12 cellular contexts compared by ENCODE assay signal in the genomic region with DNA sequence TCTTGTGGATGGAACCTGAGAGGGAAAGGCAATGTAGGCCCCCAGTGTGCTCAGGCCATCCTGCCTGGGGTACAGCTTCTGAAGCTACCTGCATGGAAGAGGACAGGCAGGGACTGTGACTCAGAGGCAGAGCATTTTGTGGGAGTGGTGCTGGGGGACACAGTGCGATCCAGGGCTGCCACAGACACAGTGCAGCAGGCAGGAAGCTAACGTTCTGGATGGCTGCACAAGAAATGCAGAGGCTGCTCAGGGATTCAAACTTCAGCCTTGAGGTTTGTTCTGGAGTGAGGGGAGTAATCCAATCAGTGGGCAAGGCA.
DNase-seq lines count a peak whose midpoint lies in the region; ATAC-seq, FAIRE-seq and TF ChIP-seq lines count a peak whose summit lies in the region.
"Had no signal": no experiment of that assay in that cellular context is flagged by ENCODE, and none has a peak within 500 bp of the region (broad histone marks: within the 10 kb centered on the region; RNA-seq: fewer than 3 reads in every experiment).

No MANE protein-coding gene starts in this region.

- H3K4me1 ChIP-seq in H9 (ENCODE audit: insufficient read depth, low read length) = no peaks in the 10 kb centered on the region
- peaks cover 21% of the 10 kb centered on the region for H3K4me1 ChIP-seq in RWPE2 (ENCODE audit: insufficient read depth, poor library complexity, severe bottlenecking)
- H3K4me1 ChIP-seq in small intestine (ENCODE audit: control insufficient read depth in 2 of 2, insufficient read depth in 1 of 2, low read depth in 1 of 2, low read length in 1 of 2) = peaks cover 0 to 6% of the 10 kb centered on the region in 2 donors

- no peak overlapping the region for H2AK5ac ChIP-seq in H9 (ENCODE audit: insufficient read length, low read length)

- no peaks in the 10 kb centered on the region for H3K36me3 Mint-ChIP-seq in H9 (ENCODE audit: insufficient read depth in 1 of 3, low read depth in 3 of 3)

- TF ChIP-seq CTCF in H9 (conservative IDR thresholded peaks at IDR 0.05) (no peak), RWPE2 (IDR thresholded peaks at IDR 0.05; ENCODE audit: poor library complexity, severe bottlenecking) (no peak)

- no peak for DNase-seq in H9
- DNase-seq in RWPE2 (ENCODE audit: low spot score) = no peak
- peak; percentile 96 for DNase-seq in islet precursor cell
- DNase-seq in small intestine = peak; percentile 46
- DNase-seq in hepatic stellate cell (ENCODE audit: low spot score) = no peak
- DNase-seq in DMS153 treated with DMSO at 0.1 percent for 48 hours (lab: John Stamatoyannopoulos, UW; ENCODE audit: unreplicated experiment) = no peak
- DNase-seq: activated CD4-positive, alpha-beta T cell treated with anti-CD3 and anti-CD28 coated beads for 48 hours; activated effector memory CD4-positive, alpha-beta T cell treated with anti-CD3 and anti-CD28 coated beads, Interleukin-2, amount 50 U/mL, for 16 hours; NCI-H510A treated with DMSO at 0.1 percent for 48 hours; stimulated activated CD4-positive, alpha-beta T cell treated with anti-CD3 and anti-CD28 coated beads, Interleukin-4, amount 100 ng/mL, for 4 hours had no signal

- H3K9ac ChIP-seq in H9 (ENCODE audit: extremely low read depth, insufficient read length, low read length) = no peak overlapping the region

- no peak overlapping the region for H4K5ac ChIP-seq in H9 (ENCODE audit: insufficient read length, low read depth, low read length)

- no peak overlapping the region for H3K4me3 ChIP-seq in RWPE2 (ENCODE audit: severe bottlenecking)
- no peak overlapping the region for H3K4me3 ChIP-seq in small intestine (ENCODE audit: low read depth in 1 of 2, low read length in 2 of 2)

- peaks cover 0 to 10% of the 10 kb centered on the region in 2 experiments; a peak in 2 of 4 replicates for H3K4me1 Mint-ChIP-seq in H9

- no peak overlapping the region for H2BK120ac ChIP-seq in H9 (ENCODE audit: low read depth, low read length, poor library complexity, severe bottlenecking)

- H3K27ac ChIP-seq in H9 (ENCODE audit: insufficient read length, low read depth, low read length) (no peak overlapping the region), RWPE2 (ENCODE audit: poor library complexity, severe bottlenecking) (no peak overlapping the region), small intestine (ENCODE audit: low read depth in 1 of 2, low read length in 1 of 2) (no peak overlapping the region)

- no peaks in the 10 kb centered on the region for H3K9me3 Mint-ChIP-seq in H9

- H3K56ac ChIP-seq in H9 (ENCODE audit: insufficient read length, low read depth, low read length) = no peak overlapping the region

- H3K14ac ChIP-seq in H9 (ENCODE audit: insufficient read depth, low read length) = peak overlapping the region; percentile 37; the same call in 1 of the 2 replicates

- H3K4me2 ChIP-seq in H9 (ENCODE audit: insufficient read depth, insufficient read length, low read length) = no peak overlapping the region

- H2BK12ac ChIP-seq in H9 (ENCODE audit: insufficient read length, low read depth, low read length) = no peak overlapping the region

- ATAC-seq in RWPE2 (ENCODE audit: low read depth) = peak; percentile 82
- no peak for ATAC-seq in GM19395 (IDR thresholded peaks at IDR 0.05; ENCODE audit: unreplicated experiment)
- no peak for ATAC-seq in GM18520 (IDR thresholded peaks at IDR 0.05; ENCODE audit: unreplicated experiment)

- WGBS in H9 (ENCODE audit: extremely low coverage, insufficient read length, low lambda C conversion rate) = no CpG with 5 or more reads among the region's 2 CpGs
- 20 to 46% (median 31%) methylated on average over 2 of the region's 2 CpGs for WGBS in small intestine, 3 donors

- H3T11ph ChIP-seq in H9 (ENCODE audit: low read length) = no peak overlapping the region

- no peaks in the 10 kb centered on the region for H3K23me2 ChIP-seq in H9 (ENCODE audit: insufficient read length, low read depth, low read length, poor library complexity, severe bottlenecking)

- H3K36me3 ChIP-seq in RWPE2 (ENCODE audit: low read depth) = no peaks in the 10 kb centered on the region
- H3K36me3 ChIP-seq in small intestine (ENCODE audit: control insufficient read depth in 2 of 2, insufficient read depth in 2 of 2, low read length in 2 of 2) = no peaks in the 10 kb centered on the region

- H2AFZ ChIP-seq in H9 (ENCODE audit: low read length) = no peak overlapping the region

- no peak overlapping the region for H3K27ac Mint-ChIP-seq in H9

- H3K27me3 ChIP-seq in H9 (ENCODE audit: insufficient read depth, low read length) = no peaks in the 10 kb centered on the region
- no peaks in the 10 kb centered on the region for H3K27me3 ChIP-seq in RWPE2 (ENCODE audit: insufficient read depth, poor library complexity, severe bottlenecking)
- no peaks in the 10 kb centered on the region for H3K27me3 ChIP-seq in small intestine (ENCODE audit: control insufficient read depth in 2 of 2, insufficient read depth in 2 of 2, low read length in 2 of 2)

- no peaks in the 10 kb centered on the region for H3K79me2 ChIP-seq in H9 (ENCODE audit: insufficient read depth, low read length)

- no peak overlapping the region for H4K8ac ChIP-seq in H9 (replicated peaks; ENCODE audit: insufficient read length, low read depth, low read length)

- H3K9me3 ChIP-seq in H9 (ENCODE audit: control insufficient read depth, low read depth, low read length) (no peaks in the 10 kb centered on the region), RWPE2 (ENCODE audit: severe bottlenecking) (no peaks in the 10 kb centered on the region), small intestine (ENCODE audit: control insufficient read depth, low read depth) (no peaks in the 10 kb centered on the region)

- H4K20me1 ChIP-seq in H9 (ENCODE audit: control insufficient read depth, insufficient read depth, insufficient read length) = no peaks in the 10 kb centered on the region

- H3K4ac ChIP-seq in H9 (ENCODE audit: low read depth, low read length) = no peak overlapping the region

- no peak overlapping the region for H2BK15ac ChIP-seq in H9 (ENCODE audit: low read depth, low read length)

- no peak overlapping the region for H3K23ac ChIP-seq in H9 (ENCODE audit: insufficient read length, low read depth, low read length)

- H3K4me3 Mint-ChIP-seq in H9 = no peak overlapping the region

- no peak overlapping the region for H4K91ac ChIP-seq in H9 (ENCODE audit: insufficient read length, low read depth, low read length)

- no peaks in the 10 kb centered on the region; the same call in 1 of the 2 replicates for H3K27me3 Mint-ChIP-seq in H9 (ENCODE audit: low read depth)

- H2BK5ac ChIP-seq in H9 (ENCODE audit: insufficient read length, low read length) = no peak overlapping the region

- no peaks in the 10 kb centered on the region for H3K79me1 ChIP-seq in H9 (ENCODE audit: insufficient read depth, low read depth, low read length, poor library complexity, severe bottlenecking)

- H2BK20ac ChIP-seq in H9 (ENCODE audit: low read depth, low read length, poor library complexity, severe bottlenecking) = no peak overlapping the region

- no peak overlapping the region for H3K18ac ChIP-seq in H9 (ENCODE audit: insufficient read length, low read depth, low read length)

- FAIRE-seq in small intestine (lab: Jason Lieb, UNC) = no peak

Comparison
In these comparisons a context has a peak if more than half of its experiments do, and no peak if none do; other contexts are left out.
1. DNase-seq: peak in islet precursor cell (single experiment) and small intestine (single experiment); none in H9 (single experiment), RWPE2 (single experiment), hepatic stellate cell (single experiment) and DMS153 treated with DMSO at 0.1 percent for 48 hours (single experiment).